In the genomic region with DNA sequence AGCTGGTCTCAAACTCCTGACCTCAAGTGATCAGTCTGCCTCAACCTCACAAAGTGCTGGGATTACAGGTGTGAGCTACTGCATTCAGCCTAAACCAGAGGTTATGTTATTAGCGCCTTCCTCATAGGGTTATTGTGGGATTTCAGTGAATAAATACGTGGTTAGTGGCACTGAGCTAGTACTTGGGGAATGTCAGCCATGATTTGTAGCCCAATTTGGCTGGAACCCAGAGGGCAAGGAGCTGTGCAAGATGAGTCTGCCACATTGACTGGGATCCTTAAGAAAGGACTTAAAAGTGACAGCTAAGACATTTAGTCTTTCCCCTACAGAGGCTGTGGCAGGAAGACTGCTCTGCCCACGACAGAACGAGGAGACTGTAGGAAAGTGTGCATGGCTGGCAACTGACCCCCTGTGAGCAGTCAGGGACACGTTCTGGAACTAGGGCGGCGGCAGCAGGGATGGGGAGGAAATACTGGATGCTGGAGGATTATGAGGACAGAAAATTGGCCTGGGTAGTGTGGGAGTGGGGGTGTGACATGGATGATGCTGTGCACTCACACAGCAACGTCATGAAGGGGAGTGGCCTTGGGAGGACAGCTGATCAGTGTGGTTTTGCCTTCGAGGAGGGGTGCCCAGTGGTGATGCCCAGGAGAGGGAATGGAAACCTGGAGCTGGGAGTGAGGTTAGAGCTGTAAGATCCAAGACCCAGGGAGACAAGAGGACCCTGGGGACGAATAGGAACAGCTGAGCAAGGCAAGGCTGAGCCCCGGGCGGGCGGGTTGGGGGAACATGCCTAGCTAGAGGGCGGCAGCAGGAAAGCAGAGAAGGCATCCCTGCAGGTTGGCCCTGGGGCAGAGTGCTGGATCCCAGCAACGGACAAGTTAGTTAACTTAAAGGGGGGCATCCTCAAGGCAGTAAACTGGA, we compare ENCODE assay signal across 8 cellular contexts. TPM values are rescaled to one million over a fixed set of nuclear protein-coding genes. Genes with fewer than 3 reads are reported as not detected.
DNase-seq lines count a peak whose midpoint lies in the region; ATAC-seq and TF ChIP-seq lines count a peak whose summit lies in the region.

No MANE protein-coding gene starts in this region.

- H3K36me3 ChIP-seq in uterus = no peaks in the 10 kb centered on the region

- DNase-seq in Caki2 (ENCODE audit: low read depth) (peak; percentile 62), LHCN-M2 (ENCODE audit: low read depth) (peak; percentile 91), RWPE1 (ENCODE audit: low spot score) (peak; percentile 71), glutamatergic neuron (peak; percentile 38), omental fat pad (ENCODE audit: low spot score) (peak; percentile 66), uterus (peak; percentile 81 to 88)
- DNase-seq in activated naive CD8-positive, alpha-beta T cell treated with anti-CD3 and anti-CD28 coated beads, Interleukin-2, amount 50 U/mL, for 24 hours = peak; percentile 64

- H3K27ac Mint-ChIP-seq in activated naive CD8-positive, alpha-beta T cell treated with anti-CD3 and anti-CD28 coated beads, Interleukin-2, amount 50 U/mL, for 24 hours = peak overlapping the region; percentile 23
- H3K27ac Mint-ChIP-seq in glutamatergic neuron (ENCODE audit: unreplicated experiment) = no peak overlapping the region

- POLR2A ChIA-PET in RWPE1 (lab: Yijun Ruan, JAX; ENCODE audit: low non-redundant PET) = no interaction called here

- no peaks in the 10 kb centered on the region for H3K27me3 ChIP-seq in uterus

- peak overlapping the region; percentile 93 for H3K27ac ChIP-seq in RWPE1
- peak overlapping the region; percentile 94 to 100 for H3K27ac ChIP-seq in uterus

- H3K9me3 ChIP-seq in uterus = no peaks in the 10 kb centered on the region

- peaks cover 4% of the 10 kb centered on the region for H3K27me3 Mint-ChIP-seq in activated naive CD8-positive, alpha-beta T cell treated with anti-CD3 and anti-CD28 coated beads, Interleukin-2, amount 50 U/mL, for 24 hours
- peaks cover 37% of the 10 kb centered on the region for H3K27me3 Mint-ChIP-seq in glutamatergic neuron (ENCODE audit: unreplicated experiment)

- H3K4me3 ChIP-seq in uterus = peak overlapping the region; percentile 56 to 98

- CTCF ChIA-PET in RWPE1 (lab: Yijun Ruan, JAX) = interaction anchor here (0.6 kb wide), 1 partner anchor 152 kb away, joined by 3 read pairs; no protein-coding TSS in a partner anchor

- peaks cover 53% of the 10 kb centered on the region for H3K4me1 Mint-ChIP-seq in activated naive CD8-positive, alpha-beta T cell treated with anti-CD3 and anti-CD28 coated beads, Interleukin-2, amount 50 U/mL, for 24 hours
- H3K4me1 Mint-ChIP-seq in glutamatergic neuron (ENCODE audit: low read depth, unreplicated experiment) = peaks cover 3% of the 10 kb centered on the region

- peaks cover 7% of the 10 kb centered on the region for H3K36me3 Mint-ChIP-seq in activated naive CD8-positive, alpha-beta T cell treated with anti-CD3 and anti-CD28 coated beads, Interleukin-2, amount 50 U/mL, for 24 hours (ENCODE audit: low read depth)
- peaks cover 10% of the 10 kb centered on the region for H3K36me3 Mint-ChIP-seq in glutamatergic neuron (ENCODE audit: unreplicated experiment)

- in situ Hi-C loops in Caki2 (cut with HindIII; ENCODE audit: low pct_unique_long_range_greater_than_20kb, low sequenced_read_pairs) = no loop called here

- H3K9me3 Mint-ChIP-seq in activated naive CD8-positive, alpha-beta T cell treated with anti-CD3 and anti-CD28 coated beads, Interleukin-2, amount 50 U/mL, for 24 hours = peaks cover 4% of the 10 kb centered on the region
- H3K9me3 Mint-ChIP-seq in glutamatergic neuron (ENCODE audit: unreplicated experiment) = peaks cover 38% of the 10 kb centered on the region

- TF ChIP-seq POLR2A in uterus (IDR thresholded peaks at IDR 0.05) = peak; percentile 14 to 24

- TF ChIP-seq CTCF in RWPE1 (conservative IDR thresholded peaks at IDR 0.05; ENCODE audit: low read depth) (no peak), glutamatergic neuron (IDR thresholded peaks at IDR 0.05; ENCODE audit: partially characterized antibody, unreplicated experiment) (no peak), omental fat pad (IDR thresholded peaks at IDR 0.05) (no peak), uterus (IDR thresholded peaks at IDR 0.05) (no peak)

- H3K4me3 Mint-ChIP-seq in activated naive CD8-positive, alpha-beta T cell treated with anti-CD3 and anti-CD28 coated beads, Interleukin-2, amount 50 U/mL, for 24 hours = peak overlapping the region; percentile 95
- H3K4me3 Mint-ChIP-seq in glutamatergic neuron (ENCODE audit: unreplicated experiment) = peak overlapping the region; percentile 77

- ATAC-seq in activated naive CD8-positive, alpha-beta T cell treated with anti-CD3 and anti-CD28 coated beads, Interleukin-2, amount 50 U/mL, for 24 hours = no peak
- ATAC-seq in omental fat pad (ENCODE audit: low FRiP score) (peak; percentile 41), HG02763 (IDR thresholded peaks at IDR 0.05; ENCODE audit: unreplicated experiment) (no peak)

- H3K4me1 ChIP-seq in uterus = peaks cover 0 to 6% of the 10 kb centered on the region in 2 donors

- intact Hi-C loops in uterus (cut with DNase I; ENCODE audit: low total_unique reads) = no loop called here

RNA-seq across cellular contexts. Expression of gene ATP5PD, which starts 14.5 kb away (rescaled TPM):
- total RNA-seq in Caki2 (2014; rRNA removed; shearing (Covaris generic); ENCODE audit: low replicate concordance) = 289 and 430 TPM in 2 replicates
- total RNA-seq in LHCN-M2 (2014; rRNA removed) (281 and 284 TPM in 2 replicates), glutamatergic neuron (ENCODE audit: unreplicated experiment) (139 TPM), omental fat pad (100 to 1,000 TPM; 159 to 394 (median 233) TPM), uterus (100 to 1,000 TPM; 117 to 282 (median 168) TPM)
- polyA plus RNA-seq in LHCN-M2 (2012) = 605 TPM

RNA-seq across cellular contexts. Expression of gene KCTD2, which starts 14.8 kb away (rescaled TPM):
- 17.9 and 26.6 TPM in 2 replicates for total RNA-seq in Caki2 (2014; rRNA removed; shearing (Covaris generic); ENCODE audit: low replicate concordance)
- 22.8 and 26.9 TPM in 2 replicates for total RNA-seq in LHCN-M2 (2014; rRNA removed)
- 17.3 TPM for polyA plus RNA-seq in LHCN-M2 (2012)
- 23.4 TPM for total RNA-seq in glutamatergic neuron (ENCODE audit: unreplicated experiment)
- 10 to 100 TPM; 23.6 to 46.1 (median 34.6) TPM for total RNA-seq in omental fat pad
- 10 to 100 TPM in 2 of 4 donors, 1 to 10 TPM in 2; 2.4 to 39.0 (median 15.0) TPM for total RNA-seq in uterus

RNA-seq across cellular contexts. Expression of gene MRPL58, which starts 19.8 kb away (rescaled TPM):
- 58.8 and 82.1 TPM in 2 replicates for total RNA-seq in Caki2 (2014; rRNA removed; shearing (Covaris generic); ENCODE audit: low replicate concordance)
- total RNA-seq in LHCN-M2 (2014; rRNA removed) (56.0 and 84.9 TPM in 2 replicates), glutamatergic neuron (ENCODE audit: unreplicated experiment) (22.2 TPM), omental fat pad (10 to 100 TPM; 28.0 to 48.5 (median 42.6) TPM), uterus (10 to 100 TPM; 18.2 to 26.4 (median 20.8) TPM)
- 46.3 TPM for polyA plus RNA-seq in LHCN-M2 (2012)

RNA-seq across cellular contexts. Expression of gene CDR2L, which starts 44.8 kb away (rescaled TPM):
- total RNA-seq in Caki2 (2014; rRNA removed; shearing (Covaris generic); ENCODE audit: low replicate concordance) = 32.7 and 33.6 TPM in 2 replicates
- total RNA-seq in LHCN-M2 (2014; rRNA removed) = 25.1 and 33.1 TPM in 2 replicates
- polyA plus RNA-seq in LHCN-M2 (2012) = 25.8 TPM
- 59.4 TPM for total RNA-seq in glutamatergic neuron (ENCODE audit: unreplicated experiment)
- total RNA-seq in omental fat pad = 10 to 100 TPM in 2 of 4 donors, 1 to 10 TPM in 2; 8.5 to 23.2 (median 10.1) TPM
- total RNA-seq in uterus = 10 to 100 TPM in 1 of 4 donors, 1 to 10 TPM in 3; 4.7 to 25.4 (median 6.7) TPM

RNA-seq across cellular contexts. Expression of gene SLC16A5, which starts 55.5 kb away (rescaled TPM):
- total RNA-seq in Caki2 (2014; rRNA removed; shearing (Covaris generic); ENCODE audit: low replicate concordance) = 3.0 and 4.4 TPM in 2 replicates
- total RNA-seq in LHCN-M2 (2014; rRNA removed) (0.11 TPM in 1 of 2 replicates, not detected in the other), glutamatergic neuron (ENCODE audit: unreplicated experiment) (1.1 TPM), omental fat pad (10 to 100 TPM; 12.0 to 22.7 (median 16.4) TPM), uterus (10 to 100 TPM in 2 of 4 donors, 1 to 10 TPM in 1, not detected in 1; 4.1 to 17.5 (median 12.1) TPM)
- polyA plus RNA-seq in LHCN-M2 (2012) = 0.79 TPM

Comparison
In these comparisons a context has a peak if more than half of its experiments do, and no peak if none do; other contexts are left out.
1. DNase-seq: peak in every context shown above with its lines; median percentile 91 in LHCN-M2; 84 in uterus; 71 in RWPE1; 66 in omental fat pad; 64 in activated naive CD8-positive, alpha-beta T cell treated with anti-CD3 and anti-CD28 coated beads, Interleukin-2, amount 50 U/mL, for 24 hours; 62 in Caki2; 38 in glutamatergic neuron.